ENCODE assay signal across 8 cellular contexts in genomic region chr11:94543695-94544581, GRCh38. TPM values are rescaled to one million over a fixed set of nuclear protein-coding genes. Genes with fewer than 3 reads are reported as not detected.
DNase-seq lines count a peak whose midpoint lies in the region; ATAC-seq and TF ChIP-seq lines count a peak whose summit lies in the region.

A gene with protein sequence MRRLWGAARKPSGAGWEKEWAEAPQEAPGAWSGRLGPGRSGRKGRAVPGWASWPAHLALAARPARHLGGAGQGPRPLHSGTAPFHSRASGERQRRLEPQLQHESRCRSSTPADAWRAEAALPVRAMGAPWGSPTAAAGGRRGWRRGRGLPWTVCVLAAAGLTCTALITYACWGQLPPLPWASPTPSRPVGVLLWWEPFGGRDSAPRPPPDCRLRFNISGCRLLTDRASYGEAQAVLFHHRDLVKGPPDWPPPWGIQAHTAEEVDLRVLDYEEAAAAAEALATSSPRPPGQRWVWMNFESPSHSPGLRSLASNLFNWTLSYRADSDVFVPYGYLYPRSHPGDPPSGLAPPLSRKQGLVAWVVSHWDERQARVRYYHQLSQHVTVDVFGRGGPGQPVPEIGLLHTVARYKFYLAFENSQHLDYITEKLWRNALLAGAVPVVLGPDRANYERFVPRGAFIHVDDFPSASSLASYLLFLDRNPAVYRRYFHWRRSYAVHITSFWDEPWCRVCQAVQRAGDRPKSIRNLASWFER (plus strand): TSS chr11:94543921. CDS start chr11:94544134, 213 bp downstream.

- H3K79me2 ChIP-seq in mammary epithelial cell (ENCODE audit: insufficient read depth, low read length): peaks cover 5% of the 10 kb centered on the region

- no peaks in the 10 kb centered on the region for H3K36me3 ChIP-seq in mammary epithelial cell (ENCODE audit: insufficient read depth, low read length)

- peak within 1 kb of the TSS; percentile 99 for H2AFZ ChIP-seq in mammary epithelial cell (ENCODE audit: low read depth, low read length)

- ATAC-seq in HG02938 (IDR thresholded peaks at IDR 0.05; ENCODE audit: unreplicated experiment): peak; percentile 75

- intact Hi-C loops in mammary epithelial cell (cut with micrococcal nuclease): no loop called here

- DNase-seq in SHP77 (lab: John Stamatoyannopoulos, UW) (peak; percentile 50 to 64), SHP77 treated with DMSO at 0.1 percent for 48 hours (lab: John Stamatoyannopoulos, UW) (no peak), NCI-H2107 (lab: John Stamatoyannopoulos, UW) (peak; percentile 61), mammary epithelial cell (peak; percentile 70), inferior parietal cortex (ENCODE audit: extremely low spot score) (peak; percentile 74)
- peak; percentile 56 to 73 for DNase-seq in stimulated activated CD4-positive, alpha-beta T cell treated with anti-CD3 and anti-CD28 coated beads, Interleukin-12 subunit alpha, Interleukin-12 subunit beta, amount 100 ng/mL, for 24 hours (ENCODE audit: low read depth in 2 of 2)

- peak within 1 kb of the TSS; percentile 51 for H3K27ac ChIP-seq in mammary epithelial cell (ENCODE audit: insufficient read depth, low read depth, low read length)

- no peaks in the 10 kb centered on the region for H4K20me1 ChIP-seq in mammary epithelial cell (ENCODE audit: insufficient read depth, low read length)

- BruUV-seq in mammary epithelial cell (replicated peaks; lab: Mats Ljungman, UMichigan): no TSS peak

- 10% methylated on average over 21 of the region's 101 CpGs for WGBS in mammary epithelial cell (ENCODE audit: low coverage, missing lambda C conversion rate)

- no peaks in the 10 kb centered on the region for H3K9me3 ChIP-seq in mammary epithelial cell (replicated peaks; ENCODE audit: insufficient read depth, low read length)

- in situ Hi-C loops in mammary epithelial cell (cut with MboI; ENCODE audit: low sequenced_read_pairs in 2 of 2): no loop called here

- dilution Hi-C loops in mammary epithelial cell (cut with HindIII; ENCODE audit: low sequenced_read_pairs): no loop called here

- CTCF ChIA-PET in mammary epithelial cell (lab: Charles Lee; ENCODE audit: low non-redundant PET): no interaction called here

- TF ChIP-seq CTCF in WI38 (IDR thresholded peaks at IDR 0.05; ENCODE audit: low read depth, low read length): no peak
- TF ChIP-seq CTCF in mammary epithelial cell (conservative IDR thresholded peaks at IDR 0.05 in 1 of 2, IDR thresholded peaks at IDR 0.05 in 1 of 2; ENCODE audit: extremely low read depth in 1 of 2, insufficient read depth in 1 of 2, low read depth in 1 of 2, low read length in 2 of 2): no peak

- H3K27me3 ChIP-seq in mammary epithelial cell (ENCODE audit: insufficient read depth, low read length): no peaks in the 10 kb centered on the region

- peaks cover 16% of the 10 kb centered on the region for H3K4me1 ChIP-seq in mammary epithelial cell (ENCODE audit: insufficient read depth, low read length)

- H3K9ac ChIP-seq in mammary epithelial cell (ENCODE audit: insufficient read depth, low read length): no peak within 1 kb of the TSS

- H3K4me2 ChIP-seq in mammary epithelial cell (ENCODE audit: insufficient read depth, low read depth, low read length): peak within 1 kb of the TSS; percentile 90

- H3K4me3 ChIP-seq in WI38 (ENCODE audit: low read depth, low read length) (peak within 1 kb of the TSS; percentile 64), mammary epithelial cell (replicated peaks in 1 of 3; ENCODE audit: insufficient read depth in 1 of 3, low read depth in 2 of 3, low read length in 3 of 3) (peak within 1 kb of the TSS; percentile 32 to 49 (median 46))

RNA-seq across cellular contexts. Expression of the gene that starts here (rescaled TPM):
- total RNA-seq in mammary epithelial cell: 1 to 10 TPM in 1 of 2 donors, under 1 TPM in 1; 0.33 to 1.2 TPM
- 0.56 TPM for polyA plus RNA-seq in mammary epithelial cell
- 2.4 TPM for polyA minus RNA-seq in mammary epithelial cell
